ENCODE assay signal across 8 cellular contexts in genomic region chr2:108653849-108654248, GRCh38.
DNase-seq lines count a peak whose midpoint lies in the region; ATAC-seq, FAIRE-seq and TF ChIP-seq lines count a peak whose summit lies in the region.
"Not testable (repeated sequence)": the region's sequence is repeated elsewhere in the genome, so short reads cannot be mapped to it uniquely, and the experiment has no call there.

No MANE protein-coding gene starts in this region.

- not testable (repeated sequence) for H3K36me3 Mint-ChIP-seq in activated CD8-positive, alpha-beta memory T cell treated with anti-CD3 and anti-CD28 coated beads, Interleukin-2, amount 10 ng/mL, durations not matched to agents 7 days and 5 days

- not testable (repeated sequence) for H4K91ac ChIP-seq in trophoblast cell (ENCODE audit: low read depth, low read length)

- not testable (repeated sequence) for H3K79me1 ChIP-seq in trophoblast cell (ENCODE audit: low read length)

- not testable (repeated sequence) for H2AFZ ChIP-seq in keratinocyte (ENCODE audit: control insufficient read depth, low read length); trophoblast cell (ENCODE audit: insufficient read depth, low read length, poor library complexity)

- H3K18ac ChIP-seq in trophoblast cell (ENCODE audit: low read length), result not testable (repeated sequence)

- not testable (repeated sequence) for H3K9me3 Mint-ChIP-seq in activated CD8-positive, alpha-beta memory T cell treated with anti-CD3 and anti-CD28 coated beads, Interleukin-2, amount 10 ng/mL, durations not matched to agents 7 days and 5 days (ENCODE audit: low read depth)

- not testable (repeated sequence) for TF ChIP-seq EP300 in stomach (IDR thresholded peaks at IDR 0.05)

- H2BK120ac ChIP-seq in trophoblast cell (ENCODE audit: insufficient read depth, low read length, poor library complexity), result not testable (repeated sequence)

- not testable (repeated sequence) for H3K27me3 ChIP-seq in BLaER1 treated with 17β-estradiol and CSF1 and Interleukin-3, amounts not matched to agents 10 nM and 100 nM; RWPE2 (ENCODE audit: insufficient read depth, poor library complexity, severe bottlenecking); brain microvascular endothelial cell (replicated peaks); keratinocyte (ENCODE audit: control insufficient read depth, extremely low read depth, insufficient read depth, low read length); trophoblast cell (ENCODE audit: insufficient read depth, low read length); stomach

- not testable (repeated sequence) for H3K9me1 ChIP-seq in keratinocyte (ENCODE audit: control insufficient read depth, extremely low read depth, insufficient read depth, low read length)

- not testable (repeated sequence) for H2BK5ac ChIP-seq in trophoblast cell (ENCODE audit: low read depth, low read length, poor library complexity)

- CTCF ChIA-PET in activated CD8-positive, alpha-beta memory T cell treated with anti-CD3 and anti-CD28 coated beads, Interleukin-2, amount 10 ng/mL, durations not matched to agents 7 days and 5 days (lab: Charles Lee), result not testable (repeated sequence)

- DNase-seq in RWPE2 (ENCODE audit: low spot score); activated CD8-positive, alpha-beta memory T cell treated with anti-CD3 and anti-CD28 coated beads, Interleukin-2, amount 10 ng/mL, durations not matched to agents 7 days and 5 days; keratinocyte (ENCODE audit: low read depth, low spot score); trophoblast cell; stomach: not testable (repeated sequence)
- DNase-seq in brain microvascular endothelial cell (peak; percentile 31), fibroblast of mammary gland (ENCODE audit: low read depth) (peak; percentile 57)

- H3K4me1 Mint-ChIP-seq in activated CD8-positive, alpha-beta memory T cell treated with anti-CD3 and anti-CD28 coated beads, Interleukin-2, amount 10 ng/mL, durations not matched to agents 7 days and 5 days, result peaks cover 34% of the 10 kb centered on the region

- in situ Hi-C loops in brain microvascular endothelial cell (cut with HindIII; ENCODE audit: low pct_ligation_motif_present, low sequenced_read_pairs), result not testable (repeated sequence)

- not testable (repeated sequence) for H2AK5ac ChIP-seq in trophoblast cell (ENCODE audit: low read length)

- not testable (repeated sequence) for H3K36me3 ChIP-seq in BLaER1 treated with 17β-estradiol and CSF1 and Interleukin-3, amounts not matched to agents 10 nM and 100 nM; RWPE2 (ENCODE audit: low read depth); brain microvascular endothelial cell (replicated peaks); keratinocyte (ENCODE audit: control insufficient read depth in 2 of 2, extremely low read depth in 1 of 2, insufficient read depth in 2 of 2, low read length in 2 of 2); trophoblast cell (ENCODE audit: control insufficient read depth in 1 of 2, insufficient read depth in 2 of 2, low read length in 2 of 2); stomach

- H3K27me3 Mint-ChIP-seq in activated CD8-positive, alpha-beta memory T cell treated with anti-CD3 and anti-CD28 coated beads, Interleukin-2, amount 10 ng/mL, durations not matched to agents 7 days and 5 days, result not testable (repeated sequence)

- H3K27ac ChIP-seq in BLaER1 treated with 17β-estradiol and CSF1 and Interleukin-3, amounts not matched to agents 10 nM and 100 nM, result peak overlapping the region in 9 of 11 experiments; percentile 40 to 90 (median 58); a peak in 14 of 22 replicates
- H3K27ac ChIP-seq in RWPE2 (ENCODE audit: poor library complexity, severe bottlenecking) (peak overlapping the region; percentile 19), keratinocyte (ENCODE audit: control insufficient read depth, insufficient read depth, low read length) (peak overlapping the region; percentile 54), trophoblast cell (ENCODE audit: low read depth, low read length) (peak overlapping the region; percentile 58), stomach (peak overlapping the region in 4 of 5 donors; percentile 60 to 77 (median 70))
- H3K27ac ChIP-seq in brain microvascular endothelial cell, result not testable (repeated sequence)

- not testable (repeated sequence) for H3K4me3 Mint-ChIP-seq in activated CD8-positive, alpha-beta memory T cell treated with anti-CD3 and anti-CD28 coated beads, Interleukin-2, amount 10 ng/mL, durations not matched to agents 7 days and 5 days

- peak overlapping the region in 9 of 11 experiments; percentile 18 to 62 (median 41); a peak in 10 of 22 replicates for H3K4me2 ChIP-seq in BLaER1 treated with 17β-estradiol and CSF1 and Interleukin-3, amounts not matched to agents 10 nM and 100 nM
- H3K4me2 ChIP-seq in keratinocyte (ENCODE audit: control insufficient read depth, extremely low read depth, insufficient read depth, low read depth, low read length), result peak overlapping the region; percentile 45
- H3K4me2 ChIP-seq in trophoblast cell (ENCODE audit: low read length), result not testable (repeated sequence)

- H3K14ac ChIP-seq in trophoblast cell (ENCODE audit: low read length), result not testable (repeated sequence)

- FAIRE-seq in keratinocyte (lab: Jason Lieb, UNC), result not testable (repeated sequence)

- intact Hi-C loops in stomach (cut with DNase I; ENCODE audit: low total_unique reads), result not testable (repeated sequence)

- not testable (repeated sequence) for TF ChIP-seq CTCF in RWPE2 (IDR thresholded peaks at IDR 0.05; ENCODE audit: poor library complexity, severe bottlenecking); brain microvascular endothelial cell (IDR thresholded peaks at IDR 0.05; ENCODE audit: low read depth, low read length, missing control alignments); fibroblast of mammary gland (conservative IDR thresholded peaks at IDR 0.05; ENCODE audit: control insufficient read depth, insufficient read depth, low read depth, low read length); keratinocyte (optimal IDR thresholded peaks at IDR 0.05 in 1 of 3, IDR thresholded peaks at IDR 0.05 in 1 of 3, conservative IDR thresholded peaks at IDR 0.05 in 1 of 3; ENCODE audit: extremely low read depth in 1 of 3, insufficient read depth in 2 of 3, low read length in 3 of 3); stomach (IDR thresholded peaks at IDR 0.05)

- peaks cover 21 to 45% (median 30%) of the 10 kb centered on the region in 10 experiments for H3K4me1 ChIP-seq in BLaER1 treated with 17β-estradiol and CSF1 and Interleukin-3, amounts not matched to agents 10 nM and 100 nM
- H3K4me1 ChIP-seq in RWPE2 (ENCODE audit: insufficient read depth, poor library complexity, severe bottlenecking); keratinocyte (ENCODE audit: control insufficient read depth, extremely low read depth, insufficient read depth, low read length); trophoblast cell (ENCODE audit: control insufficient read depth in 1 of 2, insufficient read depth in 2 of 2, low read length in 2 of 2): not testable (repeated sequence)
- H3K4me1 ChIP-seq in stomach, result peaks cover 0 to 18% (median 0%) of the 10 kb centered on the region in 4 donors

- H4K12ac ChIP-seq in trophoblast cell (ENCODE audit: low read depth, low read length), result not testable (repeated sequence)

- not testable (repeated sequence) for H3K79me2 ChIP-seq in keratinocyte (ENCODE audit: control insufficient read depth, insufficient read depth, low read length); trophoblast cell (ENCODE audit: control insufficient read depth, insufficient read depth, low read length, poor library complexity)

- not testable (repeated sequence) for H3K9ac ChIP-seq in BLaER1 treated with 17β-estradiol and CSF1 and Interleukin-3, amounts not matched to agents 10 nM and 100 nM; trophoblast cell (ENCODE audit: low read length)
- peak overlapping the region; percentile 9 for H3K9ac ChIP-seq in keratinocyte (ENCODE audit: control insufficient read depth, extremely low read depth, insufficient read depth, low read length)

- peak overlapping the region; percentile 57 for H3K27ac Mint-ChIP-seq in activated CD8-positive, alpha-beta memory T cell treated with anti-CD3 and anti-CD28 coated beads, Interleukin-2, amount 10 ng/mL, durations not matched to agents 7 days and 5 days

- not testable (repeated sequence) for H3K4ac ChIP-seq in trophoblast cell (ENCODE audit: low read depth, low read length)

- H4K20me1 ChIP-seq in BLaER1 treated with 17β-estradiol and CSF1 and Interleukin-3, amounts not matched to agents 10 nM and 100 nM; keratinocyte (ENCODE audit: control insufficient read depth, extremely low read depth, insufficient read depth, low read length): not testable (repeated sequence)

- not testable (repeated sequence) for H4K8ac ChIP-seq in trophoblast cell (ENCODE audit: low read depth, low read length)

- not testable (repeated sequence) for H2BK12ac ChIP-seq in trophoblast cell (ENCODE audit: low read length)

- not testable (repeated sequence) for H3K9me3 ChIP-seq in BLaER1 treated with 17β-estradiol and CSF1 and Interleukin-3, amounts not matched to agents 10 nM and 100 nM (replicated peaks in 1 of 11); RWPE2 (ENCODE audit: severe bottlenecking); keratinocyte (ENCODE audit: control insufficient read depth, low read depth, low read length); trophoblast cell (ENCODE audit: insufficient read depth, low read depth, low read length); stomach

- not testable (repeated sequence) for H3K4me3 ChIP-seq in BLaER1 treated with 17β-estradiol and CSF1 and Interleukin-3, amounts not matched to agents 10 nM and 100 nM; RWPE2 (ENCODE audit: severe bottlenecking); brain microvascular endothelial cell (ENCODE audit: low read depth, low read length); fibroblast of mammary gland (ENCODE audit: control insufficient read depth, low read depth, low read length); keratinocyte (ENCODE audit: control insufficient read depth in 2 of 3, extremely low read depth in 1 of 3, insufficient read depth in 2 of 3, low read depth in 1 of 3, low read length in 3 of 3); trophoblast cell (ENCODE audit: low read depth, low read length); stomach

- not testable (repeated sequence) for ATAC-seq in RWPE2 (ENCODE audit: low read depth); activated CD8-positive, alpha-beta memory T cell treated with anti-CD3 and anti-CD28 coated beads, Interleukin-2, amount 10 ng/mL, durations not matched to agents 7 days and 5 days

- dilution Hi-C loops in keratinocyte (cut with MboI; ENCODE audit: extremely low pct_ligation_motif_present, low sequenced_read_pairs), result not testable (repeated sequence)

- not testable (repeated sequence) for TF ChIP-seq POLR2A in stomach (IDR thresholded peaks at IDR 0.05)

- not testable (repeated sequence) for H3K23ac ChIP-seq in trophoblast cell (ENCODE audit: low read length)

- WGBS in trophoblast cell (ENCODE audit: extremely low coverage, insufficient coverage, insufficient read length), result no CpG with 5 or more reads among the region's 6 CpGs
- WGBS in stomach, 5 donors, result 30 to 55% (median 46%) methylated on average over 4 to 5 of the region's 6 CpGs
